16 cellular contexts compared by ENCODE assay signal in genomic region chr3:107209302-107210060, GRCh38.
A peak's percentile ranks its signal among the peaks of the same experiment; 100 is the strongest.
DNase-seq lines count a peak whose midpoint lies in the region; ATAC-seq and TF ChIP-seq lines count a peak whose summit lies in the region.
"Had no signal": no experiment of that assay in that cellular context is flagged by ENCODE, and none has a peak within 500 bp of the region (broad histone marks: within the 10 kb centered on the region; RNA-seq: fewer than 3 reads in every experiment).

No MANE protein-coding gene starts in this region.

- H3K4me3 ChIP-seq in PC-9, result no peak overlapping the region
- no peak overlapping the region for H3K4me3 ChIP-seq in GM23338
- H3K4me3 ChIP-seq: K562 had no signal

- H3K27me3 ChIP-seq in PC-9 (ENCODE audit: insufficient read depth, low read depth) (no peaks in the 10 kb centered on the region), GM23338 (ENCODE audit: insufficient read depth) (no peaks in the 10 kb centered on the region)

- no peak for DNase-seq in PC-9
- peak; percentile 27 for DNase-seq in myocyte (ENCODE audit: low read depth)
- DNase-seq in superior temporal gyrus (ENCODE audit: extremely low spot score), result peak; percentile 78
- no peak for DNase-seq in GM23338 (ENCODE audit: low spot score)
- DNase-seq in GM10266 (ENCODE audit: extremely low spot score), result no peak
- no peak for DNase-seq in left colon
- DNase-seq in stimulated activated CD4-positive, alpha-beta T cell treated with anti-CD3 and anti-CD28 coated beads, Interleukin-2, amount 100 ng/mL, for 48 hours, result no peak
- DNase-seq: activated CD4-positive, alpha-beta T cell treated with anti-CD3 and anti-CD28 coated beads, Interleukin-2, amount 10 ng/mL, durations not matched to agents 7 days and 5 days; central memory CD4-positive, alpha-beta T cell; NCI-H1436; NCI-H510A treated with DMSO at 0.1 percent for 48 hours; T1000 had no signal

- H3K9me2 ChIP-seq in PC-9 (ENCODE audit: insufficient read depth) (no peaks in the 10 kb centered on the region), GM23338 (ENCODE audit: insufficient read depth) (no peaks in the 10 kb centered on the region)

- H3K4me1 ChIP-seq in PC-9 (replicated peaks; ENCODE audit: insufficient read depth) (peaks cover 32% of the 10 kb centered on the region), GM23338 (ENCODE audit: insufficient read depth) (no peaks in the 10 kb centered on the region)

- H3K27me3 Mint-ChIP-seq in GM23338 (ENCODE audit: insufficient read depth, low read depth, poor library complexity), result no peaks in the 10 kb centered on the region

- no peak overlapping the region for H3K4me3 Mint-ChIP-seq in GM23338
- H3K4me3 Mint-ChIP-seq: activated CD4-positive, alpha-beta T cell treated with anti-CD3 and anti-CD28 coated beads, Interleukin-2, amount 10 ng/mL, durations not matched to agents 7 days and 5 days had no signal

- CTCF ChIA-PET in PC-9 (lab: Charles Lee), result no interaction called here

- H3F3A ChIP-seq in PC-9 (ENCODE audit: insufficient read depth, low read depth) (peaks cover 16% of the 10 kb centered on the region; the same call in 1 of the 2 replicates), GM23338 (replicated peaks; ENCODE audit: low read depth) (no peaks in the 10 kb centered on the region)

- POLR2A ChIA-PET in PC-9 (lab: Charles Lee; ENCODE audit: unreplicated experiment), result no interaction called here

- H3K36me3 Mint-ChIP-seq in GM23338 (ENCODE audit: low read depth), result no peaks in the 10 kb centered on the region

- H3K4me1 Mint-ChIP-seq in GM23338, result peaks cover 7% of the 10 kb centered on the region; the same call in 2 of the 3 replicates

- intact Hi-C loops in PC-9 (cut with micrococcal nuclease; ENCODE audit: unreplicated experiment) (loop anchor here (2.0 kb wide), 1 partner anchor 31 kb away; no protein-coding TSS in a partner anchor), left colon (cut with DNase I, micrococcal nuclease) (no loop called here)

- no TSS peak for BruUV-seq in PC-9 (replicated peaks; lab: Mats Ljungman, UMichigan)

- H3K27ac Mint-ChIP-seq in GM23338, result no peak overlapping the region
- H3K27ac Mint-ChIP-seq: activated CD4-positive, alpha-beta T cell treated with anti-CD3 and anti-CD28 coated beads, Interleukin-2, amount 10 ng/mL, durations not matched to agents 7 days and 5 days; activated T-helper 2 cell treated with anti-CD3 and anti-CD28 coated beads, Interferon-gamma antibody, Interleukin-2, Interleukin-4, amounts not matched to agents 10 μg/mL and 5 μg/mL and 100 μg/mL, durations not matched to agents 14 hours and 24 hours and 36 hours had no signal

- peaks cover 6% of the 10 kb centered on the region; the same call in 1 of the 2 replicates for H3K9me3 ChIP-seq in PC-9 (ENCODE audit: insufficient read depth, low read depth)

- no peak for TF ChIP-seq CTCF in PC-9 (conservative IDR thresholded peaks at IDR 0.05)
- TF ChIP-seq CTCF in GM23338 (conservative IDR thresholded peaks at IDR 0.05; ENCODE audit: low read depth in 2 of 2), result no peak
- TF ChIP-seq CTCF in GM10266 (IDR thresholded peaks at IDR 0.05; ENCODE audit: control insufficient read depth, insufficient read depth, low read depth, missing control alignments), result no peak

- 0 out of 2 replicates have a peak, but pooled peaks cover 2% of the 10 kb centered on the region for H3K36me3 ChIP-seq in PC-9 (ENCODE audit: low read depth)
- no peaks in the 10 kb centered on the region for H3K36me3 ChIP-seq in GM23338 (ENCODE audit: insufficient read depth)

- H3K4me2 ChIP-seq in PC-9 (no peak overlapping the region), GM23338 (no peak overlapping the region)

- H3K79me2 ChIP-seq in PC-9 (ENCODE audit: low read depth) (no peaks in the 10 kb centered on the region), GM23338 (replicated peaks; ENCODE audit: insufficient read depth) (no peaks in the 10 kb centered on the region)

- H4K20me1 ChIP-seq in PC-9 (ENCODE audit: insufficient read depth) (no peaks in the 10 kb centered on the region), GM23338 (replicated peaks; ENCODE audit: insufficient read depth) (no peaks in the 10 kb centered on the region)

- no peaks in the 10 kb centered on the region for H3K9me3 Mint-ChIP-seq in GM23338
- H3K9me3 Mint-ChIP-seq: activated CD4-positive, alpha-beta T cell treated with anti-CD3 and anti-CD28 coated beads, Interleukin-2, amount 10 ng/mL, durations not matched to agents 7 days and 5 days; activated T-helper 2 cell treated with anti-CD3 and anti-CD28 coated beads, Interferon-gamma antibody, Interleukin-2, Interleukin-4, amounts not matched to agents 10 μg/mL and 5 μg/mL and 100 μg/mL, durations not matched to agents 14 hours and 24 hours and 36 hours had no signal

- H2AFZ ChIP-seq in PC-9 (0 out of 2 replicates have a peak overlapping the region, but pooled peaks have one; percentile 3), GM23338 (no peak overlapping the region)

- no peak for ATAC-seq in GM23338
- no peak for ATAC-seq in left colon
- ATAC-seq: K562, Panc1 had no signal

- H3K27ac ChIP-seq in PC-9, result peak overlapping the region; percentile 75; the same call in 1 of the 2 replicates
- peak overlapping the region; percentile 92 for H3K27ac ChIP-seq in cingulate gyrus (ENCODE audit: low read depth, low read length)
- no peak overlapping the region for H3K27ac ChIP-seq in GM23338 (ENCODE audit: low read depth)

TF ChIP-seq in GM23338, 12 proteins besides CTCF, POLR2A, EP300 and RAD21 (continues in another document):
- no peak for TF ChIP-seq JUNB (IDR thresholded peaks at IDR 0.05; ENCODE audit: unreplicated experiment)
- no peak for TF ChIP-seq CREB1 (CRISPR knock-in tag; IDR thresholded peaks at IDR 0.05; ENCODE audit: low read depth)
- TF ChIP-seq STAT1 (IDR thresholded peaks at IDR 0.05; ENCODE audit: unreplicated experiment), result no peak
- no peak for TF ChIP-seq REST (IDR thresholded peaks at IDR 0.05; ENCODE audit: unreplicated experiment)

Comparison
In these comparisons a context has a peak if more than half of its experiments do, and no peak if none do; other contexts are left out.
1. DNase-seq: peak in myocyte (single experiment) and superior temporal gyrus (single experiment); none in PC-9 (0 of 2), GM23338 (single experiment), GM10266 (single experiment), left colon (0 of 2) and stimulated activated CD4-positive, alpha-beta T cell treated with anti-CD3 and anti-CD28 coated beads, Interleukin-2, amount 100 ng/mL, for 48 hours (0 of 2).